Comparison of ENCODE assay signal across 8 cellular contexts in the genomic region with DNA sequence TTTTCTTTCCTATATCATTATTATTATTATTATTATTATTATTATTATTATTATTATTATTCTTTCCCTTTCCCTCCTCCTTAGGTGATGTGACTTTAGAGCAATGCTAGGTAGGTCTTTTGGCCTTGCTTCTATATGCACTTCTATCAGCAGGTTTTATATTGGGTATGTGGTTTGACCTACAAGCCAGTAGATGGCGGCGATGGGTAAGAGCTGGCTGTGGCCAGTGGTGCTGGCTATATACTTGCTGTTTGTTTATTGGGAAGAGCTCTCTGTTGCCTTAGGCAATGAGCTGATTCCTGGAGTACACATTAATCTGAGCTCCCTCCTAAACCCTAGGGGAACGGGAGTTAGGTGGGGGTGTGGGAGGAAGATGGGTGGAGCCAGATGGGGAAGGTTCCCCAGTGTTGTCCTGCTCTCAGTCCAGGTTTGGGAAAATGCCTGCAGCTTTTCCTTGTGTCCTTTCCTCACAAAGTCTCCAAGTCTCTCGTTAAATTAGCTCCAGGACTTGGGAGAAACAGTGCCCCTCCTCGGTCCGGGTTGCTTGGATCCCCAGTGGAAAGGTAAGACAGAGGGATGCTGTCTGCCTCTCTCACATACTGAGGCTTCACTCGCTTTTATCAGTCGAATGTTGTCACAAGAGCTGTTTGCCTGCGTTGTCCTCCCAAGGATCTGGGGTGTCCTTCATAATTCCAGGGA.
DNase-seq lines count a peak whose midpoint lies in the region; ATAC-seq and TF ChIP-seq lines count a peak whose summit lies in the region.
"Not testable (repeated sequence)": the region's sequence is repeated elsewhere in the genome, so short reads cannot be mapped to it uniquely, and the experiment has no call there.

No MANE protein-coding gene starts in this region.

- TF ChIP-seq CTCF in activated CD8-positive, alpha-beta T cell treated with anti-CD3 and anti-CD28 coated beads for 36 hours (IDR thresholded peaks at IDR 0.05), result peak; percentile 44
- TF ChIP-seq CTCF in mesothelial cell of epicardium (IDR thresholded peaks at IDR 0.05; ENCODE audit: unreplicated experiment), result not testable (repeated sequence)

- H3K36me3 Mint-ChIP-seq in activated CD8-positive, alpha-beta T cell treated with anti-CD3 and anti-CD28 coated beads for 36 hours (ENCODE audit: low read depth); mesothelial cell of epicardium: not testable (repeated sequence)

- CTCF ChIA-PET in activated CD8-positive, alpha-beta T cell treated with anti-CD3 and anti-CD28 coated beads for 36 hours (lab: Charles Lee), result not testable (repeated sequence)

- H3K4me3 Mint-ChIP-seq in activated CD8-positive, alpha-beta T cell treated with anti-CD3 and anti-CD28 coated beads for 36 hours; stimulated activated naive CD8-positive, alpha-beta T cell treated with anti-CD3 and anti-CD28 coated beads, Interleukin-15, amount 100 ng/mL, for 72 hours: not testable (repeated sequence)
- H3K4me3 Mint-ChIP-seq in mesothelial cell of epicardium, result peak overlapping the region; percentile 57

- peak; percentile 58 for DNase-seq in ELR (ENCODE audit: low read depth)
- peak; percentile 22 for DNase-seq in HT-29 (ENCODE audit: low spot score)
- peak; percentile 54 for DNase-seq in NCI-H82 treated with DMSO at 0.1 percent for 48 hours (lab: John Stamatoyannopoulos, UW; ENCODE audit: unreplicated experiment)
- peak; percentile 27 for DNase-seq in activated CD8-positive, alpha-beta T cell treated with anti-CD3 and anti-CD28 coated beads for 36 hours
- DNase-seq in mesothelial cell of epicardium (ENCODE audit: low spot score in 2 of 2, unreplicated experiment in 2 of 2), result peak; percentile 25 to 49
- peak; percentile 10 to 11 for DNase-seq in stimulated activated naive CD8-positive, alpha-beta T cell treated with anti-CD3 and anti-CD28 coated beads, Interleukin-15, amount 100 ng/mL, for 72 hours

- POLR2A ChIA-PET in activated CD8-positive, alpha-beta T cell treated with anti-CD3 and anti-CD28 coated beads for 36 hours (lab: Charles Lee), result not testable (repeated sequence)

- not testable (repeated sequence) for H3K27me3 Mint-ChIP-seq in activated CD8-positive, alpha-beta T cell treated with anti-CD3 and anti-CD28 coated beads for 36 hours; mesothelial cell of epicardium (ENCODE audit: low read depth); stimulated activated naive CD8-positive, alpha-beta T cell treated with anti-CD3 and anti-CD28 coated beads, Interleukin-15, amount 100 ng/mL, for 72 hours

- not testable (repeated sequence) for H3K9me3 Mint-ChIP-seq in activated CD8-positive, alpha-beta T cell treated with anti-CD3 and anti-CD28 coated beads for 36 hours; mesothelial cell of epicardium; stimulated activated naive CD8-positive, alpha-beta T cell treated with anti-CD3 and anti-CD28 coated beads, Interleukin-15, amount 100 ng/mL, for 72 hours

- intact Hi-C loops in activated CD8-positive, alpha-beta T cell treated with anti-CD3 and anti-CD28 coated beads for 36 hours (cut with micrococcal nuclease), result not testable (repeated sequence)

- not testable (repeated sequence) for H3K4me1 Mint-ChIP-seq in activated CD8-positive, alpha-beta T cell treated with anti-CD3 and anti-CD28 coated beads for 36 hours (ENCODE audit: low read depth); mesothelial cell of epicardium; stimulated activated naive CD8-positive, alpha-beta T cell treated with anti-CD3 and anti-CD28 coated beads, Interleukin-15, amount 100 ng/mL, for 72 hours

- ATAC-seq in GM21576 (IDR thresholded peaks at IDR 0.05; ENCODE audit: unreplicated experiment) (peak; percentile 64), esophagus mucosa (peak; percentile 72)
- peak; percentile 85 for ATAC-seq in activated CD8-positive, alpha-beta T cell treated with anti-CD3 and anti-CD28 coated beads for 36 hours
- ATAC-seq in stimulated activated naive CD8-positive, alpha-beta T cell treated with anti-CD3 and anti-CD28 coated beads, Interleukin-15, amount 100 ng/mL, for 72 hours, result peak; percentile 87

- H3K27ac Mint-ChIP-seq in activated CD8-positive, alpha-beta T cell treated with anti-CD3 and anti-CD28 coated beads for 36 hours; mesothelial cell of epicardium; stimulated activated naive CD8-positive, alpha-beta T cell treated with anti-CD3 and anti-CD28 coated beads, Interleukin-15, amount 100 ng/mL, for 72 hours: not testable (repeated sequence)

Comparison
In these comparisons a context has a peak if more than half of its experiments do, and no peak if none do; other contexts are left out.
1. Peak in every context shown above with its lines: DNase-seq and ATAC-seq.